Comparison of ENCODE assay signal across 9 cellular contexts in genomic region chr9:93673271-93673843, GRCh38.
DNase-seq lines count a peak whose midpoint lies in the region; ATAC-seq and TF ChIP-seq lines count a peak whose summit lies in the region.
"Had no signal": no experiment of that assay in that cellular context is flagged by ENCODE, and none has a peak within 500 bp of the region (broad histone marks: within the 10 kb centered on the region; RNA-seq: fewer than 3 reads in every experiment).

No MANE protein-coding gene starts in this region.

- peaks cover 0 to 1% (median 0%) of the 10 kb centered on the region in 4 donors for H3K4me1 Mint-ChIP-seq in CD4-positive, alpha-beta memory T cell
- H3K4me1 Mint-ChIP-seq: T-cell had no signal

- H3K36me3 Mint-ChIP-seq in CD4-positive, alpha-beta memory T cell = peaks cover 22 to 53% of the 10 kb centered on the region in 2 donors

- peak; percentile 1 for DNase-seq in stimulated activated CD4-positive, alpha-beta T cell treated with anti-CD3 and anti-CD28 coated beads, Interleukin-15, amount 100 ng/mL, for 24 hours
- no peak for DNase-seq in stimulated activated CD4-positive, alpha-beta T cell treated with anti-CD3 and anti-CD28 coated beads, Interleukin-4, amount 100 ng/mL, for 24 hours
- DNase-seq in WERI-Rb-1 (peak; percentile 15), left colon (peak; percentile 5 to 19), HPDE6-E6E7 (ENCODE audit: extremely low spot score) (no peak)
- DNase-seq in CD4-positive, alpha-beta memory T cell = no peak

- no peaks in the 10 kb centered on the region for H3K9me3 Mint-ChIP-seq in CD4-positive, alpha-beta memory T cell
- H3K9me3 Mint-ChIP-seq: T-cell had no signal

- H3K27ac ChIP-seq in WERI-Rb-1 = no peak overlapping the region
- H3K27ac ChIP-seq in CD4-positive, alpha-beta memory T cell (ENCODE audit: low read depth, low read length) = no peak overlapping the region

- no peaks in the 10 kb centered on the region for H3K9me3 ChIP-seq in WERI-Rb-1 (ENCODE audit: severe bottlenecking)
- H3K9me3 ChIP-seq in CD4-positive, alpha-beta memory T cell (ENCODE audit: control insufficient read depth in 1 of 2, low read length in 2 of 2) = no peaks in the 10 kb centered on the region

- POLR2A ChIA-PET in CD4-positive, alpha-beta memory T cell (lab: Charles Lee; ENCODE audit: partially characterized antibody) = no interaction called here

- H3K27me3 Mint-ChIP-seq in CD4-positive, alpha-beta memory T cell = no peaks in the 10 kb centered on the region
- H3K27me3 Mint-ChIP-seq: T-cell had no signal

- CTCF ChIA-PET in CD4-positive, alpha-beta memory T cell (lab: Charles Lee; ENCODE audit: partially characterized antibody) = no interaction called here

- H3K27me3 ChIP-seq in WERI-Rb-1 (ENCODE audit: insufficient read depth, low read depth, severe bottlenecking) = no peaks in the 10 kb centered on the region
- no peaks in the 10 kb centered on the region for H3K27me3 ChIP-seq in CD4-positive, alpha-beta memory T cell (ENCODE audit: insufficient read depth, low read length)

- ATAC-seq in left colon = peak; percentile 43
- ATAC-seq in GM19023 (IDR thresholded peaks at IDR 0.05; ENCODE audit: unreplicated experiment) = no peak
- no peak for ATAC-seq in HG03342 (IDR thresholded peaks at IDR 0.05; ENCODE audit: unreplicated experiment)
- ATAC-seq: T-cell had no signal

- TF ChIP-seq CTCF in WERI-Rb-1 (IDR thresholded peaks at IDR 0.05; ENCODE audit: low read depth, low read length) = no peak

- no peaks in the 10 kb centered on the region for H3K4me1 ChIP-seq in CD4-positive, alpha-beta memory T cell (ENCODE audit: insufficient read depth, low read length)

- intact Hi-C loops in left colon (cut with DNase I, micrococcal nuclease) = no loop called here
- intact Hi-C loops in CD4-positive, alpha-beta memory T cell (cut with micrococcal nuclease) = no loop called here

- H3K27ac Mint-ChIP-seq in CD4-positive, alpha-beta memory T cell = no peak overlapping the region
- H3K27ac Mint-ChIP-seq: T-cell had no signal

- H3K4me3 ChIP-seq in WERI-Rb-1 (ENCODE audit: low read depth, low read length) = no peak overlapping the region
- no peak overlapping the region for H3K4me3 ChIP-seq in CD4-positive, alpha-beta memory T cell (ENCODE audit: low read length in 2 of 2)

- no peak overlapping the region for H3K4me3 Mint-ChIP-seq in CD4-positive, alpha-beta memory T cell
- H3K4me3 Mint-ChIP-seq: T-cell had no signal

- peaks cover 36% of the 10 kb centered on the region for H3K36me3 ChIP-seq in WERI-Rb-1
- H3K36me3 ChIP-seq in CD4-positive, alpha-beta memory T cell (ENCODE audit: insufficient read depth, low read length) = peaks cover 12% of the 10 kb centered on the region

Comparison
In these comparisons a context has a peak if more than half of its experiments do, and no peak if none do; other contexts are left out.
1. DNase-seq: peak in stimulated activated CD4-positive, alpha-beta T cell treated with anti-CD3 and anti-CD28 coated beads, Interleukin-15, amount 100 ng/mL, for 24 hours (single experiment), WERI-Rb-1 (single experiment) and left colon (2 of 2); none in stimulated activated CD4-positive, alpha-beta T cell treated with anti-CD3 and anti-CD28 coated beads, Interleukin-4, amount 100 ng/mL, for 24 hours (single experiment), HPDE6-E6E7 (single experiment) and CD4-positive, alpha-beta memory T cell (0 of 5).